In the genomic region with DNA sequence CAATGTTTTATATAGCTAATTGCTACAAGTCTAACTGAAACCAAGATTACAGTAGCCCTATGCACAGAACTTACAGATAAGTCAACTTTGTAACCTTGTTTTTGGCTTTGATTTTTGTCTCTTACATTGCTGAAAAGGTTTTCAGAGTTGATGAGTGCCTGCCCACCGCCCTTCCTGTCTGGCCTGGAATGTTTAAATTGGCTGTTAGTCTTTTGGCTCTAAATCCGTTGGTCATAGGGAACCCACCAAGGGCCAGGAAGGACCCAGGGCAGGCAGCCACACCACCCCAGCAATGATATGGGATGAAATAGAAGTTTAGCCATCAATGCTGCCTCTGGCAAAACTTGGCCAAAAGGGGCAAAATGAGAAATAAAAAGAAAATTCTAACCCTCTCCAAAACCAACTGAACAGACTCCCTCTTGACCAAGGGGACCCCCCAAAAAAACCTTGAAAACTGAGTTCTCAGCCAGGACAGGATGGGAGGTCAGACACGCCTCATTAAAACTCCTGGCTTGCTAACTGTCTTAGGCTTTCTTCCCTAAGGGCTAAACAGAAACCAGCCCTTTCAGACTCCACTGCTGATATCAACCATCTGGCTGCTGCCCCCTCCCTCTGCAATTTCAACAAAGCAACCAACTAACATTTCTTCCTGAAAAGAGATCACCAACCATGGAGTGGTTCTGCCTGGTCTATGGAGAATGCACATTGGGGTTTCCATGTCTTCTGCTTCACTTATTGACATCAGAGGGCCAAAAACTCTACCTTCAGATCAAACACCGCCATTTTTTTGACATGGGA, we compare ENCODE assay signal across 15 cellular contexts.
A peak's percentile ranks its signal among the peaks of the same experiment; 100 is the strongest.
DNase-seq lines count a peak whose midpoint lies in the region; ATAC-seq and TF ChIP-seq lines count a peak whose summit lies in the region.
"Had no signal": no experiment of that assay in that cellular context is flagged by ENCODE, and none has a peak within 500 bp of the region (broad histone marks: within the 10 kb centered on the region; RNA-seq: fewer than 3 reads in every experiment).

No MANE protein-coding gene starts in this region.

- H3K4ac ChIP-seq in mesendoderm (ENCODE audit: low read depth, low read length) = no peak overlapping the region

- DNase-seq in Daoy (ENCODE audit: low read depth) (peak; percentile 47), HCT116 (ENCODE audit: low read depth, low spot score) (no peak), WTC11 (ENCODE audit: low spot score) (peak; percentile 30), mesendoderm (peak; percentile 61), SHP77 treated with DMSO at 0.1 percent for 48 hours (lab: John Stamatoyannopoulos, UW) (no peak), dedifferentiated amniotic fluid mesenchymal stem cell (ENCODE audit: extremely low spot score) (no peak)
- DNase-seq: CD8-positive, alpha-beta memory T cell; IMR-90; Kasumi-1; NCI-H146; NCI-H2107; NCI-H748 treated with DMSO at 0.1 percent for 48 hours; Peyer's patch; SW 1271 had no signal

- H3K4me1 ChIP-seq in HCT116 (ENCODE audit: control insufficient read depth in 1 of 2, insufficient read depth in 2 of 2, low read length in 2 of 2) = peaks cover 2 to 14% of the 10 kb centered on the region in 2 experiments; a peak in 2 of 4 replicates
- H3K4me1 ChIP-seq in mesendoderm (ENCODE audit: control insufficient read depth, low read depth, low read length) = no peaks in the 10 kb centered on the region
- H3K4me1 ChIP-seq: Peyer's patch had no signal

- no CpG with 5 or more reads among the region's 4 CpGs for WGBS in mesendoderm (ENCODE audit: extremely low coverage, insufficient coverage, low lambda C conversion rate)

- H3K27ac ChIP-seq in HCT116 (ENCODE audit: low read depth, low read length) = no peak overlapping the region
- no peak overlapping the region for H3K27ac ChIP-seq in mesendoderm (ENCODE audit: low read depth, low read length)
- H3K27ac ChIP-seq: Peyer's patch had no signal

- peak overlapping the region; percentile 75 for H3K27ac Mint-ChIP-seq in WTC11
- H3K27ac Mint-ChIP-seq: CD8-positive, alpha-beta memory T cell had no signal

- POLR2A ChIA-PET in HCT116 (lab: Charles Lee) = no interaction called here
- POLR2A ChIA-PET in WTC11 (lab: Charles Lee) = interaction anchor here (1.0 kb wide), 1 partner anchor 13 kb away, joined by 3 read pairs; no protein-coding TSS in a partner anchor

- H2AK5ac ChIP-seq in mesendoderm (ENCODE audit: low read length) = no peak overlapping the region

- H3K4me2 ChIP-seq in HCT116 (ENCODE audit: low read length) = no peak overlapping the region
- no peak overlapping the region for H3K4me2 ChIP-seq in mesendoderm (ENCODE audit: low read length)

- CTCF ChIA-PET in HCT116 (lab: Charles Lee) (no interaction called here), WTC11 (lab: Charles Lee) (interaction anchor here (1.1 to 1.6 kb wide), 2 partner anchors 68 to 247 kb away, joined by 3 to 4 read pairs; no protein-coding TSS in a partner anchor)

- TF ChIP-seq CTCF in HCT116 (IDR thresholded peaks at IDR 0.05 in 2 of 3, conservative IDR thresholded peaks at IDR 0.05 in 1 of 3; ENCODE audit: borderline replicate concordance in 1 of 3, insufficient read depth in 1 of 3, low read depth in 2 of 3, low read length in 2 of 3) = no peak
- TF ChIP-seq CTCF in WTC11 (IDR thresholded peaks at IDR 0.05) = no peak

- TF ChIP-seq RAD21 in HCT116 (IDR thresholded peaks at IDR 0.05; ENCODE audit: low read depth) = 0 out of 2 replicates have a peak, but pooled peaks have one; percentile 8

- H2BK120ac ChIP-seq in mesendoderm (ENCODE audit: low read depth, low read length) = no peak overlapping the region

- RAD21 ChIA-PET in HCT116 (lab: Charles Lee; ENCODE audit: low non-redundant PET in 1 of 2, low total read pairs in 2 of 2, uncharacterized antibody in 2 of 2, unreplicated experiment in 2 of 2) = no interaction called here

- no peaks in the 10 kb centered on the region for H3K79me2 ChIP-seq in HCT116 (ENCODE audit: insufficient read depth, low read length)
- H3K79me2 ChIP-seq in mesendoderm (ENCODE audit: control insufficient read depth, insufficient read depth, low read length) = no peaks in the 10 kb centered on the region

- intact Hi-C loops in HCT116 (cut with micrococcal nuclease) = no loop called here

- H3K9me3 ChIP-seq in HCT116 (ENCODE audit: control insufficient read depth in 1 of 2, insufficient read depth in 1 of 2, low read depth in 1 of 2, low read length in 2 of 2) = no peaks in the 10 kb centered on the region
- H3K9me3 ChIP-seq: Peyer's patch had no signal

- H2BK5ac ChIP-seq in mesendoderm (ENCODE audit: low read length) = no peak overlapping the region

- no peaks in the 10 kb centered on the region for H3K9me2 ChIP-seq in HCT116 (ENCODE audit: insufficient read depth)

- no peak overlapping the region for H2BK15ac ChIP-seq in mesendoderm (replicated peaks; ENCODE audit: low read depth)

- no peaks in the 10 kb centered on the region for H3K36me3 Mint-ChIP-seq in WTC11
- H3K36me3 Mint-ChIP-seq: CD8-positive, alpha-beta memory T cell had no signal

- H3K9ac ChIP-seq in HCT116 (ENCODE audit: low read length) (no peak overlapping the region), mesendoderm (ENCODE audit: low read length) (no peak overlapping the region)

- no peak overlapping the region for H3K56ac ChIP-seq in mesendoderm (ENCODE audit: low read length)

- TF ChIP-seq POLR2A in HCT116 (IDR thresholded peaks at IDR 0.05; ENCODE audit: borderline replicate concordance, extremely low read depth, insufficient read depth, insufficient read length) = no peak

- H3K18ac ChIP-seq in mesendoderm (ENCODE audit: low read length) = no peak overlapping the region

- no peaks in the 10 kb centered on the region for H4K20me1 ChIP-seq in HCT116 (ENCODE audit: insufficient read depth)

- H3K4me3 Mint-ChIP-seq in WTC11 = no peak overlapping the region
- H3K4me3 Mint-ChIP-seq: CD8-positive, alpha-beta memory T cell had no signal

- no peak overlapping the region for H3K23ac ChIP-seq in mesendoderm (ENCODE audit: low read length)

- no TSS peak for BruUV-seq in HCT116 (replicated peaks; lab: Mats Ljungman, UMichigan)

- H4K5ac ChIP-seq in mesendoderm (ENCODE audit: low read length) = no peak overlapping the region

- H2AFZ ChIP-seq in HCT116 (ENCODE audit: low read depth, low read length, poor library complexity, severe bottlenecking) = no peak overlapping the region

- H3K36me3 ChIP-seq in HCT116 (ENCODE audit: control insufficient read depth in 1 of 2, insufficient read depth in 2 of 2, low read length in 2 of 2) (no peaks in the 10 kb centered on the region), mesendoderm (ENCODE audit: control insufficient read depth, insufficient read depth, low read length) (no peaks in the 10 kb centered on the region)
- H3K36me3 ChIP-seq: Peyer's patch had no signal

- peaks cover 4% of the 10 kb centered on the region for H3K9me3 Mint-ChIP-seq in WTC11

- H3K4me1 Mint-ChIP-seq in WTC11 = peaks cover 37% of the 10 kb centered on the region
- H3K4me1 Mint-ChIP-seq: CD8-positive, alpha-beta memory T cell had no signal

- H3K4me3 ChIP-seq in HCT116 (replicated peaks in 1 of 2; ENCODE audit: low read depth in 1 of 2, low read length in 2 of 2) = no peak overlapping the region
- H3K4me3 ChIP-seq in mesendoderm (ENCODE audit: low read length) = no peak overlapping the region
- H3K4me3 ChIP-seq: Peyer's patch had no signal

- no peak overlapping the region for H4K8ac ChIP-seq in mesendoderm (ENCODE audit: low read depth, low read length)

- ATAC-seq in HCT116 (no peak), WTC11 (peak; percentile 79), GM19463 (IDR thresholded peaks at IDR 0.05; ENCODE audit: unreplicated experiment) (no peak)

- H3K27me3 ChIP-seq in HCT116 (ENCODE audit: insufficient read depth, low read length) (no peaks in the 10 kb centered on the region), mesendoderm (ENCODE audit: insufficient read depth, low read length, poor library complexity) (no peaks in the 10 kb centered on the region)
- H3K27me3 ChIP-seq: Peyer's patch had no signal

- no peaks in the 10 kb centered on the region for H3K27me3 Mint-ChIP-seq in WTC11 (ENCODE audit: low read depth)

- H3K79me1 ChIP-seq in mesendoderm (ENCODE audit: low read length) = no peaks in the 10 kb centered on the region

TF ChIP-seq in HCT116, 20 proteins besides CTCF, POLR2A, EP300 and RAD21:
- no peak for TF ChIP-seq SRF (IDR thresholded peaks at IDR 0.05; ENCODE audit: low read depth)
- no peak for TF ChIP-seq EZH2 (IDR thresholded peaks at IDR 0.05)
- no peak for TF ChIP-seq ZNF274 (IDR thresholded peaks at IDR 0.05; ENCODE audit: low read depth, low read length)
- TF ChIP-seq TCF7L2 (IDR thresholded peaks at IDR 0.05; ENCODE audit: borderline replicate concordance, extremely low read depth, insufficient read depth, insufficient read length) = no peak
- no peak for TF ChIP-seq YY1 (IDR thresholded peaks at IDR 0.05; ENCODE audit: extremely low read depth, insufficient replicate concordance, low read depth, low read length)
- TF ChIP-seq EGR1 (IDR thresholded peaks at IDR 0.05; ENCODE audit: low read depth) = no peak
- no peak for TF ChIP-seq ELF1 (IDR thresholded peaks at IDR 0.05; ENCODE audit: borderline replicate concordance, low read depth)
- no peak for TF ChIP-seq SP1 (IDR thresholded peaks at IDR 0.05; ENCODE audit: low read depth)

TF ChIP-seq in WTC11, 78 proteins besides CTCF, POLR2A, EP300 and RAD21 (continues in another document):
- no peak for TF ChIP-seq RELA (CRISPR knock-in tag; IDR thresholded peaks at IDR 0.05; ENCODE audit: borderline replicate concordance)
- no peak for TF ChIP-seq ZNF138 (CRISPR knock-in tag; conservative IDR thresholded peaks at IDR 0.05)
- TF ChIP-seq, protein P1, sequence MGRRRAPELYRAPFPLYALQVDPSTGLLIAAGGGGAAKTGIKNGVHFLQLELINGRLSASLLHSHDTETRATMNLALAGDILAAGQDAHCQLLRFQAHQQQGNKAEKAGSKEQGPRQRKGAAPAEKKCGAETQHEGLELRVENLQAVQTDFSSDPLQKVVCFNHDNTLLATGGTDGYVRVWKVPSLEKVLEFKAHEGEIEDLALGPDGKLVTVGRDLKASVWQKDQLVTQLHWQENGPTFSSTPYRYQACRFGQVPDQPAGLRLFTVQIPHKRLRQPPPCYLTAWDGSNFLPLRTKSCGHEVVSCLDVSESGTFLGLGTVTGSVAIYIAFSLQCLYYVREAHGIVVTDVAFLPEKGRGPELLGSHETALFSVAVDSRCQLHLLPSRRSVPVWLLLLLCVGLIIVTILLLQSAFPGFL (CRISPR knock-in tag; IDR thresholded peaks at IDR 0.05; ENCODE audit: borderline replicate concordance) = no peak
- TF ChIP-seq, protein P2, sequence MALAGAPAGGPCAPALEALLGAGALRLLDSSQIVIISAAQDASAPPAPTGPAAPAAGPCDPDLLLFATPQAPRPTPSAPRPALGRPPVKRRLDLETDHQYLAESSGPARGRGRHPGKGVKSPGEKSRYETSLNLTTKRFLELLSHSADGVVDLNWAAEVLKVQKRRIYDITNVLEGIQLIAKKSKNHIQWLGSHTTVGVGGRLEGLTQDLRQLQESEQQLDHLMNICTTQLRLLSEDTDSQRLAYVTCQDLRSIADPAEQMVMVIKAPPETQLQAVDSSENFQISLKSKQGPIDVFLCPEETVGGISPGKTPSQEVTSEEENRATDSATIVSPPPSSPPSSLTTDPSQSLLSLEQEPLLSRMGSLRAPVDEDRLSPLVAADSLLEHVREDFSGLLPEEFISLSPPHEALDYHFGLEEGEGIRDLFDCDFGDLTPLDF (CRISPR knock-in tag; IDR thresholded peaks at IDR 0.05) = no peak

Comparison
In these comparisons a context has a peak if more than half of its experiments do, and no peak if none do; other contexts are left out.
1. DNase-seq: peak in Daoy (single experiment), WTC11 (single experiment) and mesendoderm (single experiment); none in HCT116 (single experiment), SHP77 treated with DMSO at 0.1 percent for 48 hours (single experiment) and dedifferentiated amniotic fluid mesenchymal stem cell (single experiment).